ENCODE assay signal across 28 cellular contexts in genomic region chr16:79836129-79836528, GRCh38.
"Had no signal": no experiment of that assay in that cellular context is flagged by ENCODE, and none has a peak within 500 bp of the region (broad histone marks: within the 10 kb centered on the region; RNA-seq: fewer than 3 reads in every experiment).

No MANE protein-coding gene starts in this region.

- H3K27me3 Mint-ChIP-seq: activated naive CD8-positive, alpha-beta T cell had no signal

- H3K9me3 ChIP-seq: colonic mucosa had no signal

- H3K4me1 Mint-ChIP-seq: activated B cell treated with CpG ODN at 0.5 μM for 24 hours; activated T-helper 17 cell treated with anti-CD3 and anti-CD28 coated beads, Interleukin-2, amount 50 U/mL, for 72 hours; T-helper 17 cell had no signal

- ATAC-seq: activated CD4-positive, CD25-positive, alpha-beta regulatory T cell treated with anti-CD3 and anti-CD28 coated beads, Interleukin-2, amount 50 U/mL, for 24 hours; activated CD8-positive, alpha-beta T cell treated with anti-CD3 and anti-CD28 coated beads for 36 hours; activated T-cell treated with anti-CD3 and anti-CD28 coated beads, Interleukin-2, amount 50 U/mL, for 4 hours; activated T-helper 17 cell treated with anti-CD3 and anti-CD28 coated beads, Interleukin-2, amount 50 U/mL, for 72 hours; esophagus mucosa; T-helper 17 cell had no signal

- H3K36me3 ChIP-seq: brain microvascular endothelial cell, colonic mucosa, WERI-Rb-1 had no signal

- H3K4me1 ChIP-seq: colonic mucosa had no signal

- H3K27ac Mint-ChIP-seq: activated B cell treated with CpG ODN at 0.5 μM for 24 hours; activated CD8-positive, alpha-beta T cell treated with anti-CD3 and anti-CD28 coated beads for 36 hours; activated naive CD8-positive, alpha-beta T cell; activated T-helper 17 cell treated with anti-CD3 and anti-CD28 coated beads, Interleukin-2, amount 50 U/mL, for 72 hours; T-helper 17 cell; T-helper 2 cell treated with Interferon-gamma antibody and Interleukin-4, amounts not matched to agents 5 μg/mL and 100 μg/mL, for 36 hours had no signal

- H3K36me3 Mint-ChIP-seq: activated naive CD8-positive, alpha-beta T cell had no signal

- DNase-seq: activated B cell treated with CpG ODN at 0.5 μM for 24 hours; activated CD4-positive, alpha-beta T cell treated with anti-CD3 and anti-CD28 coated beads for 48 hours; activated CD4-positive, alpha-beta T cell treated with anti-CD3 and anti-CD28 coated beads, Interleukin-2, amount 50 U/mL, for 1 hour; activated CD4-positive, alpha-beta T cell treated with anti-CD3 and anti-CD28 coated beads, Interleukin-2, amount 50 U/mL, for 48 hours; activated CD8-positive, alpha-beta memory T cell treated with anti-CD3 and anti-CD28 coated beads for 24 hours; activated CD8-positive, alpha-beta T cell treated with anti-CD3 and anti-CD28 coated beads for 36 hours; activated effector memory CD4-positive, alpha-beta T cell treated with Interleukin-2 at 50 U/mL for 16 hours; activated gamma-delta T cell treated with Interleukin-2 at 50 U/mL for 16 hours; activated naive CD4-positive, alpha-beta T cell treated with anti-CD3 and anti-CD28 coated beads, Interleukin-2, amount 50 U/mL, for 16 hours; activated naive CD4-positive, alpha-beta T cell treated with Interleukin-2 at 50 U/mL for 16 hours; activated T-cell treated with anti-CD3 and anti-CD28 coated beads, Interleukin-2, amount 50 U/mL, for 4 hours; amniotic stem cell; anterior cingulate cortex; brain microvascular endothelial cell; central memory CD4-positive, alpha-beta T cell; cerebellar nuclear complex; colonic mucosa; effector CD8-positive, alpha-beta T cell; foreskin fibroblast; T-helper 1 cell; T-helper 17 cell; T1000; WERI-Rb-1 had no signal

- H3K27me3 ChIP-seq: brain microvascular endothelial cell, colonic mucosa had no signal

- H3K27ac ChIP-seq: brain microvascular endothelial cell, colonic mucosa, WERI-Rb-1 had no signal

- H3K9me3 Mint-ChIP-seq: activated B cell treated with CpG ODN at 0.5 μM for 24 hours; activated CD8-positive, alpha-beta T cell treated with anti-CD3 and anti-CD28 coated beads for 36 hours; activated T-cell treated with anti-CD3 and anti-CD28 coated beads, Interleukin-2, amount 50 U/mL, for 4 hours; activated T-helper 17 cell treated with anti-CD3 and anti-CD28 coated beads, Interleukin-2, amount 50 U/mL, for 72 hours; T-helper 2 cell treated with Interferon-gamma antibody and Interleukin-4, amounts not matched to agents 5 μg/mL and 100 μg/mL, for 36 hours had no signal

- H3K4me3 ChIP-seq: colonic mucosa had no signal

- H3K4me3 Mint-ChIP-seq: activated B cell treated with CpG ODN at 0.5 μM for 24 hours; activated CD8-positive, alpha-beta T cell treated with anti-CD3 and anti-CD28 coated beads for 36 hours; activated naive CD8-positive, alpha-beta T cell; activated T-cell treated with anti-CD3 and anti-CD28 coated beads, Interleukin-2, amount 50 U/mL, for 4 hours; activated T-helper 17 cell treated with anti-CD3 and anti-CD28 coated beads, Interleukin-2, amount 50 U/mL, for 72 hours; T-helper 17 cell; T-helper 2 cell treated with Interferon-gamma antibody and Interleukin-4, amounts not matched to agents 5 μg/mL and 100 μg/mL, for 36 hours had no signal
